9 cellular contexts compared by ENCODE assay signal in genomic region chrX:31705816-31706215, GRCh38.
"Had no signal": no experiment of that assay in that cellular context is flagged by ENCODE, and none has a peak within 500 bp of the region (broad histone marks: within the 10 kb centered on the region; RNA-seq: fewer than 3 reads in every experiment).

No MANE protein-coding gene starts in this region.

- H3K36me3 ChIP-seq: HAP-1 had no signal

- DNase-seq: GM23248, GOT3, H7, H9, HCEC 1CT, HFFc6 had no signal

- H3K9me3 ChIP-seq: HAP-1 had no signal

- ATAC-seq: GM23338, HCT116 had no signal

- H3K4me1 ChIP-seq: HAP-1 had no signal

- H3K27ac ChIP-seq: GM23248 had no signal

- H3K4me3 ChIP-seq: GM23248, GM23338, HAP-1 had no signal
